Comparison of ENCODE assay signal across 27 cellular contexts in genomic region chr10:71536332-71536731, GRCh38.
DNase-seq lines count a peak whose midpoint lies in the region; ATAC-seq, FAIRE-seq and TF ChIP-seq lines count a peak whose summit lies in the region.
"Had no signal": no experiment of that assay in that cellular context is flagged by ENCODE, and none has a peak within 500 bp of the region (broad histone marks: within the 10 kb centered on the region; RNA-seq: fewer than 3 reads in every experiment).

No MANE protein-coding gene starts in this region.

- 0 out of 2 replicates have a peak, but pooled peaks cover 7% of the 10 kb centered on the region for H3K27me3 ChIP-seq in GM23248 (replicated peaks; ENCODE audit: insufficient read depth)
- peaks cover 3% of the 10 kb centered on the region for H3K27me3 ChIP-seq in astrocyte (ENCODE audit: insufficient read depth, low read length)
- no peaks in the 10 kb centered on the region for H3K27me3 ChIP-seq in upper lobe of left lung
- H3K27me3 ChIP-seq: heart left ventricle, SJSA1, upper lobe of right lung had no signal

- WGBS in GM23248 (ENCODE audit: low coverage in 1 of 2, low lambda C conversion rate in 2 of 2, missing lambda C conversion rate in 2 of 2), 2 experiments = 40 to 42% methylated on average over 6 of the region's 6 CpGs
- WGBS in upper lobe of left lung, 2 donors = 87 to 93% methylated on average over 6 of the region's 6 CpGs

- no peaks in the 10 kb centered on the region for H3K9me2 ChIP-seq in GM23248 (ENCODE audit: insufficient read depth)

- peaks cover 15% of the 10 kb centered on the region for H3K4me1 Mint-ChIP-seq in astrocyte (ENCODE audit: low read depth, unreplicated experiment)

- H3K36me3 Mint-ChIP-seq in astrocyte (ENCODE audit: low read depth, unreplicated experiment) = no peaks in the 10 kb centered on the region
- H3K36me3 Mint-ChIP-seq: activated naive CD4-positive, alpha-beta T cell treated with anti-CD3 and anti-CD28 coated beads, Interleukin-2, amount 50 U/mL, for 24 hours; natural killer cell treated with Interleukin-12 subunit alpha and Interleukin-12 subunit beta and Interleukin-15 and Interleukin-18, amount 100 ng/mL, for 72 hours; T-cell had no signal

- no peak for TF ChIP-seq POLR2A in upper lobe of left lung (IDR thresholded peaks at IDR 0.05)

- FAIRE-seq in astrocyte (lab: Jason Lieb, UNC) (no peak), frontal cortex (lab: Jason Lieb, UNC) (no peak)
- FAIRE-seq: GM12878, HepG2, small intestine had no signal

- TF ChIP-seq CTCF in astrocyte (IDR thresholded peaks at IDR 0.05; ENCODE audit: insufficient read depth, low read depth, low read length) (no peak), fibroblast of the aortic adventitia (IDR thresholded peaks at IDR 0.05; ENCODE audit: insufficient read depth, low read length) (no peak), upper lobe of left lung (IDR thresholded peaks at IDR 0.05) (no peak)

- H4K20me1 ChIP-seq in GM23248 (ENCODE audit: insufficient read depth) (no peaks in the 10 kb centered on the region), astrocyte (ENCODE audit: insufficient read depth, low read length) (no peaks in the 10 kb centered on the region)

- H3K27me3 Mint-ChIP-seq in astrocyte (ENCODE audit: low read depth, unreplicated experiment) = peaks cover 54% of the 10 kb centered on the region
- H3K27me3 Mint-ChIP-seq: activated naive CD4-positive, alpha-beta T cell treated with anti-CD3 and anti-CD28 coated beads, Interleukin-2, amount 50 U/mL, for 24 hours; T-cell had no signal

- DNase-seq in Daoy (ENCODE audit: low read depth) (peak; percentile 43), GM23248 (peak; percentile 70), astrocyte (ENCODE audit: low read depth) (no peak), fibroblast of the aortic adventitia (ENCODE audit: low read depth) (peak; percentile 20), frontal cortex (ENCODE audit: low spot score in 2 of 2) (no peak), upper lobe of left lung (no peak)
- DNase-seq in stimulated activated CD4-positive, alpha-beta T cell treated with anti-CD3 and anti-CD28 coated beads, Interleukin-4, amount 100 ng/mL, for 24 hours = no peak
- DNase-seq: DND-41; heart left ventricle; HFFc6; Kasumi-1; lower lobe of right lung; mucosa of descending colon; NCI-H1436 treated with DMSO at 0.1 percent for 48 hours; NCI-H446; NCI-H774; small intestine; stimulated activated CD8-positive, alpha-beta memory T cell treated with anti-CD3 and anti-CD28 coated beads, Interleukin-4, amount 100 ng/mL, for 48 hours; substantia nigra; T-cell; upper lobe of right lung had no signal

- no peaks in the 10 kb centered on the region for H3K36me3 ChIP-seq in GM23248 (ENCODE audit: low read depth)
- no peaks in the 10 kb centered on the region for H3K36me3 ChIP-seq in astrocyte (ENCODE audit: insufficient read depth, low read length)
- H3K36me3 ChIP-seq in upper lobe of left lung = no peaks in the 10 kb centered on the region
- H3K36me3 ChIP-seq: heart left ventricle, lower lobe of right lung, SJSA1, upper lobe of right lung had no signal

- peak overlapping the region; percentile 3 for H3K4me3 Mint-ChIP-seq in astrocyte (ENCODE audit: unreplicated experiment)
- H3K4me3 Mint-ChIP-seq: activated naive CD4-positive, alpha-beta T cell treated with anti-CD3 and anti-CD28 coated beads, Interleukin-2, amount 50 U/mL, for 24 hours; HFFc6; natural killer cell treated with Interleukin-12 subunit alpha and Interleukin-12 subunit beta and Interleukin-15 and Interleukin-18, amount 100 ng/mL, for 72 hours; T-cell had no signal

- in situ Hi-C loops in GM23248 (cut with MboI) = no loop called here

- H3K27ac ChIP-seq in GM23248 (no peak overlapping the region), astrocyte (ENCODE audit: low read depth, low read length) (no peak overlapping the region), upper lobe of left lung (no peak overlapping the region)
- H3K27ac ChIP-seq: C4-2B, heart left ventricle, lower lobe of right lung, SJSA1, upper lobe of right lung had no signal

- peaks cover 2% of the 10 kb centered on the region for H3K9me3 Mint-ChIP-seq in astrocyte (ENCODE audit: unreplicated experiment)
- H3K9me3 Mint-ChIP-seq: activated naive CD4-positive, alpha-beta T cell treated with anti-CD3 and anti-CD28 coated beads, Interleukin-2, amount 50 U/mL, for 24 hours; HFFc6 had no signal

- H2AFZ ChIP-seq in GM23248 = no peak overlapping the region
- H2AFZ ChIP-seq in astrocyte (ENCODE audit: low read depth, low read length) = peak overlapping the region; percentile 9

- H3K4me1 ChIP-seq in GM23248 (ENCODE audit: insufficient read depth) = no peaks in the 10 kb centered on the region
- peaks cover 13% of the 10 kb centered on the region for H3K4me1 ChIP-seq in astrocyte (ENCODE audit: insufficient read depth, low read length)
- no peaks in the 10 kb centered on the region for H3K4me1 ChIP-seq in upper lobe of left lung
- H3K4me1 ChIP-seq: lower lobe of right lung, SJSA1, upper lobe of right lung had no signal

- ATAC-seq in upper lobe of left lung (ENCODE audit: low FRiP score in 2 of 2) = no peak
- ATAC-seq: GM12878; heart left ventricle; HepG2; lower lobe of right lung; mucosa of descending colon; natural killer cell treated with Interleukin-12 subunit alpha and Interleukin-12 subunit beta and Interleukin-15 and Interleukin-18, amount 100 ng/mL, for 72 hours; T-cell; upper lobe of right lung had no signal

- no peak overlapping the region for H3K27ac Mint-ChIP-seq in astrocyte (ENCODE audit: unreplicated experiment)
- H3K27ac Mint-ChIP-seq: activated naive CD4-positive, alpha-beta T cell treated with anti-CD3 and anti-CD28 coated beads, Interleukin-2, amount 50 U/mL, for 24 hours; HFFc6; natural killer cell treated with Interleukin-12 subunit alpha and Interleukin-12 subunit beta and Interleukin-15 and Interleukin-18, amount 100 ng/mL, for 72 hours; T-cell had no signal

- no peaks in the 10 kb centered on the region for H3K79me2 ChIP-seq in GM23248 (ENCODE audit: insufficient read depth)
- H3K79me2 ChIP-seq in astrocyte (ENCODE audit: insufficient read depth, low read length) = no peaks in the 10 kb centered on the region

- no peak for TF ChIP-seq EP300 in upper lobe of left lung (IDR thresholded peaks at IDR 0.05)

- H3F3A ChIP-seq in GM23248 (ENCODE audit: insufficient read depth) = no peaks in the 10 kb centered on the region

- H3K9ac ChIP-seq in GM23248 (no peak overlapping the region), astrocyte (ENCODE audit: low read length) (no peak overlapping the region)

- H3K9me3 ChIP-seq in GM23248 (ENCODE audit: low read depth) (no peaks in the 10 kb centered on the region), astrocyte (ENCODE audit: insufficient read depth, low read depth, low read length) (no peaks in the 10 kb centered on the region), upper lobe of left lung (no peaks in the 10 kb centered on the region)
- H3K9me3 ChIP-seq: heart left ventricle, lower lobe of right lung, mucosa of descending colon, SJSA1, upper lobe of right lung had no signal

- H3K4me3 ChIP-seq in GM23248 = no peak overlapping the region
- no peak overlapping the region for H3K4me3 ChIP-seq in astrocyte (ENCODE audit: insufficient read depth, low read depth, low read length)
- no peak overlapping the region for H3K4me3 ChIP-seq in fibroblast of the aortic adventitia (ENCODE audit: low read depth, low read length)
- H3K4me3 ChIP-seq in upper lobe of left lung = no peak overlapping the region
- H3K4me3 ChIP-seq: GM12878, heart left ventricle, lower lobe of right lung, mucosa of descending colon, SJSA1, upper lobe of right lung had no signal

- no peak overlapping the region for H3K4me2 ChIP-seq in GM23248 (ENCODE audit: unreplicated experiment)
- peak overlapping the region; percentile 28 for H3K4me2 ChIP-seq in astrocyte (ENCODE audit: low read length)

Comparison
In these comparisons a context has a peak if more than half of its experiments do, and no peak if none do; other contexts are left out.
1. DNase-seq: peak in Daoy (single experiment), GM23248 (single experiment) and fibroblast of the aortic adventitia (single experiment); none in astrocyte (single experiment), frontal cortex (0 of 2), stimulated activated CD4-positive, alpha-beta T cell treated with anti-CD3 and anti-CD28 coated beads, Interleukin-4, amount 100 ng/mL, for 24 hours (single experiment) and upper lobe of left lung (0 of 2).